In genomic region chr9:138061631-138062030, GRCh38 we compare ENCODE assay signal across 1 cellular context.
TF ChIP-seq lines count a peak whose summit lies in the region.

No MANE protein-coding gene starts in this region.

TF ChIP-seq in HCT116, 20 proteins besides CTCF, POLR2A, EP300 and RAD21 (continued from another document):
- TF ChIP-seq ZBTB33 (IDR thresholded peaks at IDR 0.05; ENCODE audit: extremely low read depth, insufficient replicate concordance, low read length), result no peak
- no peak for TF ChIP-seq EGR1 (IDR thresholded peaks at IDR 0.05; ENCODE audit: low read depth)
- no peak for TF ChIP-seq CBX3 (IDR thresholded peaks at IDR 0.05; ENCODE audit: low read depth)
- no peak for TF ChIP-seq MAX (IDR thresholded peaks at IDR 0.05)
- TF ChIP-seq SRF (IDR thresholded peaks at IDR 0.05; ENCODE audit: low read depth), result no peak
- no peak for TF ChIP-seq SIN3A (IDR thresholded peaks at IDR 0.05; ENCODE audit: low read depth)
- TF ChIP-seq, protein P1, sequence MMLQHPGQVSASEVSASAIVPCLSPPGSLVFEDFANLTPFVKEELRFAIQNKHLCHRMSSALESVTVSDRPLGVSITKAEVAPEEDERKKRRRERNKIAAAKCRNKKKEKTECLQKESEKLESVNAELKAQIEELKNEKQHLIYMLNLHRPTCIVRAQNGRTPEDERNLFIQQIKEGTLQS (IDR thresholded peaks at IDR 0.05), result no peak
